28 cellular contexts compared by ENCODE assay signal in genomic region chr7:70487526-70488285, GRCh38.
"Had no signal": no experiment of that assay in that cellular context is flagged by ENCODE, and none has a peak within 500 bp of the region (broad histone marks: within the 10 kb centered on the region; RNA-seq: fewer than 3 reads in every experiment).

No MANE protein-coding gene starts in this region.

- H3K4me1 ChIP-seq: adrenal gland, breast epithelium, Peyer's patch had no signal

- H3K9me3 ChIP-seq: adrenal gland, breast epithelium, Peyer's patch, SJCRH30, SK-N-SH had no signal

- H3K9me3 Mint-ChIP-seq: activated naive CD8-positive, alpha-beta T cell treated with anti-CD3 and anti-CD28 coated beads, Interleukin-2, amount 10 ng/mL, durations not matched to agents 7 days and 5 days; activated T-cell treated with anti-CD3 and anti-CD28 coated beads, Interleukin-2, amount 50 U/mL, for 72 hours had no signal

- H3K27me3 Mint-ChIP-seq: activated CD4-positive, alpha-beta memory T cell treated with anti-CD3 and anti-CD28 coated beads, Interleukin-2, amount 10 ng/mL, durations not matched to agents 7 days and 5 days had no signal

- H3K27ac ChIP-seq: adrenal gland, breast epithelium, KMS-11, Peyer's patch, RWPE1, SJCRH30, VCaP had no signal

- H3K36me3 ChIP-seq: adrenal gland, breast epithelium, Peyer's patch, SJCRH30 had no signal

- H3K27me3 ChIP-seq: adrenal gland, breast epithelium, Peyer's patch, SJCRH30 had no signal

- H3K36me3 Mint-ChIP-seq: activated naive CD8-positive, alpha-beta T cell treated with anti-CD3 and anti-CD28 coated beads, Interleukin-2, amount 10 ng/mL, durations not matched to agents 7 days and 5 days had no signal

- DNase-seq: activated CD4-positive, alpha-beta memory T cell treated with anti-CD3 and anti-CD28 coated beads, Interleukin-2, amount 10 ng/mL, durations not matched to agents 7 days and 5 days; activated CD4-positive, alpha-beta T cell treated with anti-CD3 and anti-CD28 coated beads, Interleukin-2, amount 50 U/mL, for 1 hour; activated CD4-positive, CD25-positive, alpha-beta regulatory T cell; activated naive CD4-positive, alpha-beta T cell treated with anti-CD3 and anti-CD28 coated beads, Interleukin-2, amount 50 U/mL, for 16 hours; activated naive CD8-positive, alpha-beta T cell treated with anti-CD3 and anti-CD28 coated beads, Interleukin-2, amount 10 ng/mL, durations not matched to agents 7 days and 5 days; activated T-cell treated with anti-CD3 and anti-CD28 coated beads for 4 hours; activated T-cell treated with anti-CD3 and anti-CD28 coated beads, Interleukin-2, amount 50 U/mL, for 72 hours; adrenal gland; central memory CD4-positive, alpha-beta T cell; MV-4-11; NCI-H1105; NCI-H146; NCI-H187 treated with DMSO at 0.1 percent for 48 hours; NCI-H2081 treated with DMSO at 0.1 percent for 48 hours; NCI-H2227 treated with DMSO at 0.1 percent for 48 hours; NCI-H446 treated with DMSO at 0.1 percent for 48 hours; NCI-H524 treated with DMSO at 0.1 percent for 48 hours; NK-92 treated with Interleukin-12 subunit alpha and Interleukin-12 subunit beta, amount 100 ng/mL, for 24 hours; Peyer's patch; Right ventricle myocardium superior; SJCRH30; SK-N-SH; T-helper 1 cell had no signal

- H3K4me3 Mint-ChIP-seq: activated CD4-positive, alpha-beta memory T cell treated with anti-CD3 and anti-CD28 coated beads, Interleukin-2, amount 10 ng/mL, durations not matched to agents 7 days and 5 days; activated naive CD8-positive, alpha-beta T cell treated with anti-CD3 and anti-CD28 coated beads, Interleukin-2, amount 10 ng/mL, durations not matched to agents 7 days and 5 days; activated T-cell treated with anti-CD3 and anti-CD28 coated beads, Interleukin-2, amount 50 U/mL, for 72 hours had no signal

- H3K27ac Mint-ChIP-seq: activated CD4-positive, alpha-beta memory T cell treated with anti-CD3 and anti-CD28 coated beads, Interleukin-2, amount 10 ng/mL, durations not matched to agents 7 days and 5 days; activated naive CD8-positive, alpha-beta T cell treated with anti-CD3 and anti-CD28 coated beads, Interleukin-2, amount 10 ng/mL, durations not matched to agents 7 days and 5 days; activated T-cell treated with anti-CD3 and anti-CD28 coated beads, Interleukin-2, amount 50 U/mL, for 72 hours; activated T-helper 2 cell treated with anti-CD3 and anti-CD28 coated beads, Interferon-gamma antibody, Interleukin-2, Interleukin-4, amounts not matched to agents 10 μg/mL and 5 μg/mL and 100 μg/mL, durations not matched to agents 14 hours and 24 hours and 36 hours had no signal

- H3K4me1 Mint-ChIP-seq: activated CD4-positive, alpha-beta memory T cell treated with anti-CD3 and anti-CD28 coated beads, Interleukin-2, amount 10 ng/mL, durations not matched to agents 7 days and 5 days; activated naive CD8-positive, alpha-beta T cell treated with anti-CD3 and anti-CD28 coated beads, Interleukin-2, amount 10 ng/mL, durations not matched to agents 7 days and 5 days had no signal

- H3K4me3 ChIP-seq: adrenal gland, breast epithelium, Peyer's patch, SJCRH30 had no signal
